ENCODE assay signal across 1 cellular context in genomic region chr7:74485611-74486010, GRCh38.
TF ChIP-seq lines count a peak whose summit lies in the region.

No MANE protein-coding gene starts in this region.

TF ChIP-seq in HCT116, 20 proteins besides CTCF, POLR2A, EP300 and RAD21 (continued from another document):
- TF ChIP-seq, protein P1, sequence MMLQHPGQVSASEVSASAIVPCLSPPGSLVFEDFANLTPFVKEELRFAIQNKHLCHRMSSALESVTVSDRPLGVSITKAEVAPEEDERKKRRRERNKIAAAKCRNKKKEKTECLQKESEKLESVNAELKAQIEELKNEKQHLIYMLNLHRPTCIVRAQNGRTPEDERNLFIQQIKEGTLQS (IDR thresholded peaks at IDR 0.05): no peak
- TF ChIP-seq EGR1 (IDR thresholded peaks at IDR 0.05; ENCODE audit: low read depth) (no peak), JUND (IDR thresholded peaks at IDR 0.05) (no peak), CBX3 (IDR thresholded peaks at IDR 0.05; ENCODE audit: low read depth) (no peak), ELF1 (IDR thresholded peaks at IDR 0.05; ENCODE audit: borderline replicate concordance, low read depth) (no peak), TCF7L2 (IDR thresholded peaks at IDR 0.05; ENCODE audit: borderline replicate concordance, extremely low read depth, insufficient read depth, insufficient read length) (no peak), YY1 (IDR thresholded peaks at IDR 0.05; ENCODE audit: extremely low read depth, insufficient replicate concordance, low read depth, low read length) (no peak), CEBPB (IDR thresholded peaks at IDR 0.05; ENCODE audit: low read depth) (no peak), POLR2AphosphoS5 (IDR thresholded peaks at IDR 0.05; ENCODE audit: low read depth, low read length) (no peak), ZFX (IDR thresholded peaks at IDR 0.05) (no peak), EZH2phosphoT487 (IDR thresholded peaks at IDR 0.05; ENCODE audit: borderline replicate concordance) (no peak), ZNF274 (IDR thresholded peaks at IDR 0.05; ENCODE audit: low read depth, low read length) (no peak), SRF (IDR thresholded peaks at IDR 0.05; ENCODE audit: low read depth) (no peak)
- TF ChIP-seq, protein P2, sequence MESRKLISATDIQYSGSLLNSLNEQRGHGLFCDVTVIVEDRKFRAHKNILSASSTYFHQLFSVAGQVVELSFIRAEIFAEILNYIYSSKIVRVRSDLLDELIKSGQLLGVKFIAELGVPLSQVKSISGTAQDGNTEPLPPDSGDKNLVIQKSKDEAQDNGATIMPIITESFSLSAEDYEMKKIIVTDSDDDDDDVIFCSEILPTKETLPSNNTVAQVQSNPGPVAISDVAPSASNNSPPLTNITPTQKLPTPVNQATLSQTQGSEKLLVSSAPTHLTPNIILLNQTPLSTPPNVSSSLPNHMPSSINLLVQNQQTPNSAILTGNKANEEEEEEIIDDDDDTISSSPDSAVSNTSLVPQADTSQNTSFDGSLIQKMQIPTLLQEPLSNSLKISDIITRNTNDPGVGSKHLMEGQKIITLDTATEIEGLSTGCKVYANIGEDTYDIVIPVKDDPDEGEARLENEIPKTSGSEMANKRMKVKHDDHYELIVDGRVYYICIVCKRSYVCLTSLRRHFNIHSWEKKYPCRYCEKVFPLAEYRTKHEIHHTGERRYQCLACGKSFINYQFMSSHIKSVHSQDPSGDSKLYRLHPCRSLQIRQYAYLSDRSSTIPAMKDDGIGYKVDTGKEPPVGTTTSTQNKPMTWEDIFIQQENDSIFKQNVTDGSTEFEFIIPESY (IDR thresholded peaks at IDR 0.05; ENCODE audit: extremely low read depth, insufficient replicate concordance, low read length): no peak
